In genomic region chr5:140357731-140358093, GRCh38 we compare ENCODE assay signal across 8 cellular contexts. TPM values are rescaled to one million over a fixed set of nuclear protein-coding genes. Genes with fewer than 3 reads are reported as not detected.
DNase-seq lines count a peak whose midpoint lies in the region; ATAC-seq and TF ChIP-seq lines count a peak whose summit lies in the region.

No MANE protein-coding gene starts in this region.

- H3K4me3 Mint-ChIP-seq in CD4-positive, CD25-positive, alpha-beta regulatory T cell: peak overlapping the region; percentile 23 to 82 (median 43)

- no peaks in the 10 kb centered on the region for H3K36me3 Mint-ChIP-seq in CD4-positive, CD25-positive, alpha-beta regulatory T cell

- 0 to 1% methylated on average over 18 of the region's 18 CpGs for WGBS in lung, 2 donors

- H3K9me3 Mint-ChIP-seq in CD4-positive, CD25-positive, alpha-beta regulatory T cell: no peaks in the 10 kb centered on the region

- ATAC-seq in CD4-positive, CD25-positive, alpha-beta regulatory T cell (ENCODE audit: low read depth in 2 of 2): peak; percentile 92 to 93
- peak; percentile 97 for ATAC-seq in GM19397 (IDR thresholded peaks at IDR 0.05; ENCODE audit: unreplicated experiment)
- peak; percentile 93 for ATAC-seq in HG03469 (IDR thresholded peaks at IDR 0.05; ENCODE audit: unreplicated experiment)
- ATAC-seq in lung (ENCODE audit: insufficient read depth, low FRiP score): peak; percentile 91

- peaks cover 10% of the 10 kb centered on the region for H3K4me1 ChIP-seq in CD4-positive, CD25-positive, alpha-beta regulatory T cell (ENCODE audit: control insufficient read depth, insufficient read depth, low read length, poor library complexity, severe bottlenecking)
- H3K4me1 ChIP-seq in lung (ENCODE audit: control insufficient read depth in 2 of 2, insufficient read depth in 2 of 2, low read length in 2 of 2): no peaks in the 10 kb centered on the region

- no peaks in the 10 kb centered on the region for H3K9me3 ChIP-seq in CD4-positive, CD25-positive, alpha-beta regulatory T cell (ENCODE audit: control insufficient read depth in 2 of 2, low read length in 2 of 2)
- H3K9me3 ChIP-seq in lung (ENCODE audit: control insufficient read depth in 2 of 2, insufficient read depth in 1 of 2, low read length in 1 of 2): no peaks in the 10 kb centered on the region

- no peaks in the 10 kb centered on the region for H3K27me3 ChIP-seq in CD4-positive, CD25-positive, alpha-beta regulatory T cell (ENCODE audit: control insufficient read depth, insufficient read depth, low read length)
- no peaks in the 10 kb centered on the region for H3K27me3 ChIP-seq in lung (ENCODE audit: control insufficient read depth, insufficient read depth)

- no peak overlapping the region for H3K4me3 ChIP-seq in CD4-positive, CD25-positive, alpha-beta regulatory T cell (ENCODE audit: low read depth, low read length)
- H3K4me3 ChIP-seq in lung: no peak overlapping the region

- peaks cover 7% of the 10 kb centered on the region for H3K27me3 Mint-ChIP-seq in CD4-positive, CD25-positive, alpha-beta regulatory T cell

- H3K27ac ChIP-seq in CD4-positive, CD25-positive, alpha-beta regulatory T cell (ENCODE audit: insufficient read depth, low read length, poor library complexity, severe bottlenecking): no peak overlapping the region
- H3K27ac ChIP-seq in lung (ENCODE audit: low read depth in 1 of 2, low read length in 1 of 2): no peak overlapping the region

- H3K27ac Mint-ChIP-seq in CD4-positive, CD25-positive, alpha-beta regulatory T cell: peak overlapping the region in 2 of 3 donors; percentile 4 to 72

- TF ChIP-seq CTCF in lung (IDR thresholded peaks at IDR 0.05; ENCODE audit: control extremely low read depth, extremely low read depth): peak; percentile 91

- H3K36me3 ChIP-seq in CD4-positive, CD25-positive, alpha-beta regulatory T cell (ENCODE audit: control insufficient read depth, insufficient read depth, low read length): no peaks in the 10 kb centered on the region
- no peaks in the 10 kb centered on the region for H3K36me3 ChIP-seq in lung (ENCODE audit: control insufficient read depth in 2 of 2, insufficient read depth in 2 of 2, low read length in 2 of 2)

- DNase-seq in CD4-positive, CD25-positive, alpha-beta regulatory T cell: peak; percentile 47 to 86 (median 65)
- DNase-seq in NCI-H524 treated with DMSO at 0.1 percent for 48 hours (lab: John Stamatoyannopoulos, UW): peak; percentile 58
- DNase-seq in activated CD4-positive, alpha-beta T cell treated with anti-CD3 and anti-CD28 coated beads, Interleukin-2, amount 50 U/mL, for 1 hour: peak; percentile 70
- peak; percentile 84 for DNase-seq in dedifferentiated amniotic fluid mesenchymal stem cell (ENCODE audit: extremely low spot score)
- peak; percentile 87 for DNase-seq in lung (ENCODE audit: low spot score)
- DNase-seq in stimulated activated CD8-positive, alpha-beta memory T cell treated with anti-CD3 and anti-CD28 coated beads, Interleukin-12 subunit alpha, Interleukin-12 subunit beta, amount 100 ng/mL, for 1 hour (ENCODE audit: low read depth): peak; percentile 50

- peaks cover 5 to 10% (median 9%) of the 10 kb centered on the region in 4 donors for H3K4me1 Mint-ChIP-seq in CD4-positive, CD25-positive, alpha-beta regulatory T cell

RNA-seq across cellular contexts. Expression of gene SLC4A9, which starts 2.3 kb away (rescaled TPM):
- total RNA-seq in CD4-positive, CD25-positive, alpha-beta regulatory T cell: not detected
- polyA plus RNA-seq in CD4-positive, CD25-positive, alpha-beta regulatory T cell: not detected
- under 1 TPM; 0.11 to 0.18 TPM for total RNA-seq in lung
- under 1 TPM; 0.05 to 0.06 TPM for polyA plus RNA-seq in lung

RNA-seq across cellular contexts. Expression of gene HBEGF, which starts 11.3 kb away (rescaled TPM):
- total RNA-seq in CD4-positive, CD25-positive, alpha-beta regulatory T cell: 0.47 TPM
- polyA plus RNA-seq in CD4-positive, CD25-positive, alpha-beta regulatory T cell: not detected
- total RNA-seq in lung: 10 to 100 TPM; 13.0 to 27.1 TPM
- 10 to 100 TPM; 16.3 to 20.5 TPM for polyA plus RNA-seq in lung

RNA-seq across cellular contexts. Expression of gene ANKHD1, which starts 43.9 kb away (rescaled TPM):
- 227 TPM for total RNA-seq in CD4-positive, CD25-positive, alpha-beta regulatory T cell
- 10 to 100 TPM; 58.2 to 78.2 (median 64.6) TPM for polyA plus RNA-seq in CD4-positive, CD25-positive, alpha-beta regulatory T cell
- 100 to 1,000 TPM; 123 to 200 TPM for total RNA-seq in lung
- polyA plus RNA-seq in lung: 10 to 100 TPM; 53.0 to 58.6 TPM

RNA-seq across cellular contexts. Expression of gene PFDN1, which starts 54.8 kb away (rescaled TPM):
- total RNA-seq in CD4-positive, CD25-positive, alpha-beta regulatory T cell: 34.3 TPM
- 100 to 1,000 TPM; 107 to 152 (median 120) TPM for polyA plus RNA-seq in CD4-positive, CD25-positive, alpha-beta regulatory T cell
- 10 to 100 TPM; 42.0 to 45.3 TPM for total RNA-seq in lung
- 100 to 1,000 TPM in 1 of 2 donors, 10 to 100 TPM in 1; 57.9 to 108 TPM for polyA plus RNA-seq in lung
